Comparison of ENCODE assay signal across 1 cellular context in genomic region chr13:27455331-27455855, GRCh38.
TF ChIP-seq lines count a peak whose summit lies in the region.

No MANE protein-coding gene starts in this region.

TF ChIP-seq in HepG2, 621 proteins besides CTCF, POLR2A, EP300 and RAD21:
- no peak for TF ChIP-seq ZUFSP (CRISPR knock-in tag; IDR thresholded peaks at IDR 0.05; ENCODE audit: borderline replicate concordance)
- peak; percentile 38 for TF ChIP-seq ASH2L (IDR thresholded peaks at IDR 0.05; ENCODE audit: insufficient read length, low read depth, low read length)
- no peak for TF ChIP-seq USF2 (IDR thresholded peaks at IDR 0.05; ENCODE audit: low read depth, low read length)
- no peak for TF ChIP-seq USF2 (CRISPR knock-in tag; IDR thresholded peaks at IDR 0.05; ENCODE audit: borderline replicate concordance)
- TF ChIP-seq ZFX (CRISPR knock-in tag; IDR thresholded peaks at IDR 0.05; ENCODE audit: low read depth), result peak; percentile 45; the same call in 1 of the 2 replicates
- TF ChIP-seq ARHGAP35 (CRISPR knock-in tag; IDR thresholded peaks at IDR 0.05; ENCODE audit: borderline replicate concordance), result no peak
- peak; percentile 18; the same call in 1 of the 2 replicates for TF ChIP-seq SAP130 (CRISPR knock-in tag; IDR thresholded peaks at IDR 0.05; ENCODE audit: low read depth)
- peak; percentile 58; the same call in 1 of the 2 replicates for TF ChIP-seq ZNF362 (CRISPR knock-in tag; IDR thresholded peaks at IDR 0.05; ENCODE audit: borderline replicate concordance)
- TF ChIP-seq ZBTB34 (CRISPR knock-in tag; IDR thresholded peaks at IDR 0.05), result no peak
- TF ChIP-seq IRF1 (CRISPR knock-in tag; IDR thresholded peaks at IDR 0.05; ENCODE audit: low read depth), result peak; percentile 94; the same call in 1 of the 2 replicates
- 0 out of 2 replicates have a peak, but pooled peaks have one; percentile 22 for TF ChIP-seq KMT2B (CRISPR knock-in tag; IDR thresholded peaks at IDR 0.05)
- TF ChIP-seq IRF2 (CRISPR knock-in tag; IDR thresholded peaks at IDR 0.05), result peak; percentile 96
- no peak for TF ChIP-seq E2F1 (CRISPR knock-in tag; IDR thresholded peaks at IDR 0.05)
- TF ChIP-seq ZNF292 (CRISPR knock-in tag; IDR thresholded peaks at IDR 0.05; ENCODE audit: borderline replicate concordance, low read depth), result peak; percentile 62; the same call in 1 of the 2 replicates
TF ChIP-seq in HepG2: peak in this region for 8.
